Comparison of ENCODE assay signal across 9 cellular contexts in genomic region chr1:208604295-208604694, GRCh38.
A peak's percentile ranks its signal among the peaks of the same experiment; 100 is the strongest.
DNase-seq lines count a peak whose midpoint lies in the region; ATAC-seq, FAIRE-seq and TF ChIP-seq lines count a peak whose summit lies in the region.
"Had no signal": no experiment of that assay in that cellular context is flagged by ENCODE, and none has a peak within 500 bp of the region (broad histone marks: within the 10 kb centered on the region; RNA-seq: fewer than 3 reads in every experiment).

No MANE protein-coding gene starts in this region.

- no peak overlapping the region for H3K4me3 ChIP-seq in lower leg skin (ENCODE audit: low read depth, poor library complexity, severe bottlenecking)
- no peak overlapping the region for H3K4me3 ChIP-seq in esophagus squamous epithelium
- H3K4me3 ChIP-seq in tibial artery = no peak overlapping the region

- H3K4me3 Mint-ChIP-seq in activated T-cell treated with anti-CD3 and anti-CD28 coated beads, Interleukin-2, amount 50 U/mL, for 4 hours = no peak overlapping the region
- H3K4me3 Mint-ChIP-seq in stimulated activated effector memory CD8-positive, alpha-beta T cell treated with anti-CD3 and anti-CD28 coated beads, Interleukin-12 subunit alpha, Interleukin-12 subunit beta, amount 100 ng/mL, for 72 hours = no peak overlapping the region
- H3K4me3 Mint-ChIP-seq: B cell had no signal

- H3K4me1 ChIP-seq in esophagus squamous epithelium (peaks cover 0 to 7% (median 0%) of the 10 kb centered on the region in 3 donors), tibial artery (peaks cover 0 to 7% (median 0%) of the 10 kb centered on the region in 4 donors)

- DNase-seq in activated T-cell treated with anti-CD3 and anti-CD28 coated beads, Interleukin-2, amount 50 U/mL, for 4 hours = no peak
- no peak for DNase-seq in activated T-cell treated with anti-CD3 and anti-CD28 coated beads, Interleukin-2, amount 50 U/mL, for 1 hour
- peak; percentile 39 for DNase-seq in RCC 7860 (ENCODE audit: low spot score)
- DNase-seq in stimulated activated effector memory CD8-positive, alpha-beta T cell treated with anti-CD3 and anti-CD28 coated beads, Interleukin-12 subunit alpha, Interleukin-12 subunit beta, amount 100 ng/mL, for 72 hours (ENCODE audit: low spot score in 2 of 2) = peak in 1 of 2 donors; percentile 53
- DNase-seq in lower leg skin (ENCODE audit: low spot score in 2 of 2) = no peak
- DNase-seq in esophagus squamous epithelium (lab: John Stamatoyannopoulos, UW) = no peak
- DNase-seq in tibial artery = no peak

- FAIRE-seq in RCC 7860 (lab: Jason Lieb, UNC) = no peak

- H3K27me3 ChIP-seq in esophagus squamous epithelium = peaks cover 0 to 10% (median 0%) of the 10 kb centered on the region in 4 donors
- no peaks in the 10 kb centered on the region for H3K27me3 ChIP-seq in tibial artery

- intact Hi-C loops in lower leg skin (cut with DNase I; ENCODE audit: low total_unique reads) = no loop called here
- intact Hi-C loops in esophagus squamous epithelium (cut with DNase I) = no loop called here
- intact Hi-C loops in tibial artery (cut with DNase I; ENCODE audit: low total_unique reads) = no loop called here

- H3K27ac Mint-ChIP-seq in stimulated activated effector memory CD8-positive, alpha-beta T cell treated with anti-CD3 and anti-CD28 coated beads, Interleukin-12 subunit alpha, Interleukin-12 subunit beta, amount 100 ng/mL, for 72 hours = no peak overlapping the region
- H3K27ac Mint-ChIP-seq: B cell had no signal

- H3K36me3 Mint-ChIP-seq in activated T-cell treated with anti-CD3 and anti-CD28 coated beads, Interleukin-2, amount 50 U/mL, for 4 hours (ENCODE audit: insufficient read depth) = no peaks in the 10 kb centered on the region
- no peaks in the 10 kb centered on the region for H3K36me3 Mint-ChIP-seq in stimulated activated effector memory CD8-positive, alpha-beta T cell treated with anti-CD3 and anti-CD28 coated beads, Interleukin-12 subunit alpha, Interleukin-12 subunit beta, amount 100 ng/mL, for 72 hours

- TF ChIP-seq CTCF in lower leg skin (IDR thresholded peaks at IDR 0.05) = no peak
- no peak for TF ChIP-seq CTCF in esophagus squamous epithelium (IDR thresholded peaks at IDR 0.05)
- no peak for TF ChIP-seq CTCF in tibial artery (IDR thresholded peaks at IDR 0.05)

- ATAC-seq in activated T-cell treated with anti-CD3 and anti-CD28 coated beads, Interleukin-2, amount 50 U/mL, for 4 hours = peak; percentile 57 to 67
- peak; percentile 92 for ATAC-seq in HG02798 (IDR thresholded peaks at IDR 0.05; ENCODE audit: poor library complexity, unreplicated experiment)
- peak; percentile 85 for ATAC-seq in stimulated activated effector memory CD8-positive, alpha-beta T cell treated with anti-CD3 and anti-CD28 coated beads, Interleukin-12 subunit alpha, Interleukin-12 subunit beta, amount 100 ng/mL, for 72 hours

- WGBS in lower leg skin, 2 donors = 56 to 61% methylated on average over 4 of the region's 4 CpGs
- WGBS in esophagus squamous epithelium, 2 donors = 50 to 55% methylated on average over 4 of the region's 4 CpGs

- no peak for TF ChIP-seq POLR2A in lower leg skin (IDR thresholded peaks at IDR 0.05)
- TF ChIP-seq POLR2A in esophagus squamous epithelium (IDR thresholded peaks at IDR 0.05) = no peak

- H3K9me3 ChIP-seq in esophagus squamous epithelium (no peaks in the 10 kb centered on the region), tibial artery (no peaks in the 10 kb centered on the region)

- H3K36me3 ChIP-seq in esophagus squamous epithelium (no peaks in the 10 kb centered on the region), tibial artery (no peaks in the 10 kb centered on the region)

- H3K27ac ChIP-seq in esophagus squamous epithelium (no peak overlapping the region), tibial artery (no peak overlapping the region)

- no peaks in the 10 kb centered on the region for H3K4me1 Mint-ChIP-seq in activated T-cell treated with anti-CD3 and anti-CD28 coated beads, Interleukin-2, amount 50 U/mL, for 4 hours (ENCODE audit: low read depth)
- H3K4me1 Mint-ChIP-seq in stimulated activated effector memory CD8-positive, alpha-beta T cell treated with anti-CD3 and anti-CD28 coated beads, Interleukin-12 subunit alpha, Interleukin-12 subunit beta, amount 100 ng/mL, for 72 hours = no peaks in the 10 kb centered on the region

- H3K9me3 Mint-ChIP-seq in activated T-cell treated with anti-CD3 and anti-CD28 coated beads, Interleukin-2, amount 50 U/mL, for 4 hours = no peaks in the 10 kb centered on the region
- H3K9me3 Mint-ChIP-seq in stimulated activated effector memory CD8-positive, alpha-beta T cell treated with anti-CD3 and anti-CD28 coated beads, Interleukin-12 subunit alpha, Interleukin-12 subunit beta, amount 100 ng/mL, for 72 hours = no peaks in the 10 kb centered on the region

- H3K27me3 Mint-ChIP-seq in activated T-cell treated with anti-CD3 and anti-CD28 coated beads, Interleukin-2, amount 50 U/mL, for 4 hours (ENCODE audit: low read depth) = no peaks in the 10 kb centered on the region
- H3K27me3 Mint-ChIP-seq: B cell had no signal
